Comparison of ENCODE assay signal across 8 cellular contexts in genomic region chr4:24473309-24473721, GRCh38.
DNase-seq lines count a peak whose midpoint lies in the region; ATAC-seq, FAIRE-seq and TF ChIP-seq lines count a peak whose summit lies in the region.

No MANE protein-coding gene starts in this region.

- no peak for FAIRE-seq in K562 (lab: Jason Lieb, UNC)

- POLR2A ChIA-PET in K562 (lab: Yijun Ruan, JAX) = interaction anchor here (0.7 kb wide), 1 partner anchor 221 kb away, joined by 4 read pairs; no protein-coding TSS in a partner anchor

- H2AFZ ChIP-seq in K562 (ENCODE audit: low read depth, low read length) (no peak overlapping the region), smooth muscle cell (ENCODE audit: low read depth) (peak overlapping the region; percentile 85)

- BruUV-seq in K562 (replicated peaks; lab: Mats Ljungman, UMichigan) = no TSS peak

- H3K27me3 ChIP-seq in K562 (ENCODE audit: control insufficient read depth in 2 of 2, insufficient read depth in 2 of 2, low read length in 2 of 2) (peaks cover 2 to 36% of the 10 kb centered on the region in 2 experiments; a peak in 2 of 5 replicates), smooth muscle cell (ENCODE audit: low read depth) (peaks cover 30% of the 10 kb centered on the region)

- DNase-seq in activated CD8-positive, alpha-beta memory T cell treated with anti-CD3 and anti-CD28 coated beads, Interleukin-2, amount 10 ng/mL, durations not matched to agents 7 days and 5 days = no peak
- DNase-seq in activated CD8-positive, alpha-beta memory T cell treated with anti-CD3 and anti-CD28 coated beads, Interleukin-2, amount 50 U/mL, for 48 hours = no peak
- DNase-seq in NCI-H345 treated with DMSO at 0.1 percent for 48 hours (lab: John Stamatoyannopoulos, UW; ENCODE audit: unreplicated experiment) = peak; percentile 24
- peak in 2 of 4 experiments; percentile 20 to 25 for DNase-seq in K562 (ENCODE audit: extremely low read depth in 1 of 4, low spot score in 3 of 4)
- peak; percentile 35 for DNase-seq in iPS-NIHi7 (ENCODE audit: extremely low spot score)
- no peak for DNase-seq in smooth muscle cell (lab: John Stamatoyannopoulos, UW; ENCODE audit: unreplicated experiment)
- no peak for DNase-seq in stimulated activated CD4-positive, alpha-beta T cell treated with anti-CD3 and anti-CD28 coated beads, Interleukin-1b, Interleukin-23, amount 100 ng/mL, for 48 hours

- peaks cover 82% of the 10 kb centered on the region for H3K27me3 Mint-ChIP-seq in activated CD8-positive, alpha-beta memory T cell treated with anti-CD3 and anti-CD28 coated beads, Interleukin-2, amount 10 ng/mL, durations not matched to agents 7 days and 5 days

- peak overlapping the region; percentile 76 for H3K27ac Mint-ChIP-seq in activated CD8-positive, alpha-beta memory T cell treated with anti-CD3 and anti-CD28 coated beads, Interleukin-2, amount 10 ng/mL, durations not matched to agents 7 days and 5 days

- H3K4me2 ChIP-seq in K562 (ENCODE audit: insufficient read depth, low read length) = peak overlapping the region; percentile 58
- peak overlapping the region; percentile 85 for H3K4me2 ChIP-seq in smooth muscle cell

- no peak; a peak in 1 of 6 replicates for TF ChIP-seq CTCF in K562 (IDR thresholded peaks at IDR 0.05 in 2 of 3, conservative IDR thresholded peaks at IDR 0.05 in 1 of 3; ENCODE audit: insufficient read depth in 2 of 3, low read depth in 1 of 3, low read length in 3 of 3)
- TF ChIP-seq CTCF in smooth muscle cell (IDR thresholded peaks at IDR 0.05; ENCODE audit: borderline replicate concordance, insufficient read depth, poor library complexity, severe bottlenecking) = no peak

- H3K4me1 Mint-ChIP-seq in activated CD8-positive, alpha-beta memory T cell treated with anti-CD3 and anti-CD28 coated beads, Interleukin-2, amount 10 ng/mL, durations not matched to agents 7 days and 5 days = peaks cover 33% of the 10 kb centered on the region

- H3K27ac ChIP-seq in K562 (ENCODE audit: extremely low read depth, low read depth, low read length) (no peak overlapping the region), smooth muscle cell (ENCODE audit: low read depth) (peak overlapping the region; percentile 3)

- H3K36me3 ChIP-seq in K562 (ENCODE audit: control insufficient read depth, insufficient read depth, low read length) = no peaks in the 10 kb centered on the region
- no peaks in the 10 kb centered on the region for H3K36me3 ChIP-seq in smooth muscle cell (ENCODE audit: low read depth)

- ATAC-seq in activated CD8-positive, alpha-beta memory T cell treated with anti-CD3 and anti-CD28 coated beads, Interleukin-2, amount 10 ng/mL, durations not matched to agents 7 days and 5 days = no peak
- ATAC-seq in K562 (peak; percentile 33), HG02970 (IDR thresholded peaks at IDR 0.05; ENCODE audit: low FRiP score, unreplicated experiment) (no peak)

- TF ChIP-seq RAD21 in K562 (CRISPR knock-in tag; conservative IDR thresholded peaks at IDR 0.05 in 1 of 2, IDR thresholded peaks at IDR 0.05 in 1 of 2) = no peak

- H4K20me1 ChIP-seq in K562 (replicated peaks; ENCODE audit: control insufficient read depth, insufficient read depth, low read length) = no peaks in the 10 kb centered on the region
- no peaks in the 10 kb centered on the region for H4K20me1 ChIP-seq in smooth muscle cell (ENCODE audit: low read depth)

- H3K9me1 ChIP-seq in K562 (ENCODE audit: control insufficient read depth, insufficient read depth, low read length) = no peaks in the 10 kb centered on the region

- H3F3A ChIP-seq in smooth muscle cell (ENCODE audit: low read depth) = no peaks in the 10 kb centered on the region

- in situ Hi-C loops in K562 (cut with MboI) = no loop called here

- 0% methylated on average over 11 of the region's 13 CpGs for WGBS in K562 (ENCODE audit: insufficient coverage, low coverage, missing lambda C conversion rate)
- 3% methylated on average over 13 of the region's 13 CpGs for WGBS in smooth muscle cell (ENCODE audit: low lambda C conversion rate)

- peaks cover 0 to 18% of the 10 kb centered on the region in 2 experiments; a peak in 2 of 5 replicates for H3K4me1 ChIP-seq in K562 (replicated peaks in 1 of 2; ENCODE audit: control insufficient read depth in 2 of 2, insufficient read depth in 2 of 2, low read length in 2 of 2)
- H3K4me1 ChIP-seq in smooth muscle cell (ENCODE audit: low read depth) = peaks cover 13% of the 10 kb centered on the region

- no peaks in the 10 kb centered on the region for H3K9me3 Mint-ChIP-seq in activated CD8-positive, alpha-beta memory T cell treated with anti-CD3 and anti-CD28 coated beads, Interleukin-2, amount 10 ng/mL, durations not matched to agents 7 days and 5 days (ENCODE audit: low read depth)

- H3K4me3 Mint-ChIP-seq in activated CD8-positive, alpha-beta memory T cell treated with anti-CD3 and anti-CD28 coated beads, Interleukin-2, amount 10 ng/mL, durations not matched to agents 7 days and 5 days = peak overlapping the region; percentile 78

- H3K9me3 ChIP-seq in K562 (replicated peaks; ENCODE audit: control insufficient read depth, insufficient read depth, low read depth, low read length) = no peaks in the 10 kb centered on the region
- no peaks in the 10 kb centered on the region for H3K9me3 ChIP-seq in smooth muscle cell (replicated peaks; ENCODE audit: low read depth)

- CTCF ChIA-PET in activated CD8-positive, alpha-beta memory T cell treated with anti-CD3 and anti-CD28 coated beads, Interleukin-2, amount 10 ng/mL, durations not matched to agents 7 days and 5 days (lab: Charles Lee) = interaction anchor here (0.8 to 1.4 kb wide), 4 partner anchors 16 to 108 kb away, joined by 3 to 4 read pairs (median 3); no protein-coding TSS in a partner anchor
- CTCF ChIA-PET in K562 (lab: Yijun Ruan, JAX; ENCODE audit: low intra/inter-chr PET ratio) = no interaction called here

- peaks cover 2% of the 10 kb centered on the region for H3K36me3 Mint-ChIP-seq in activated CD8-positive, alpha-beta memory T cell treated with anti-CD3 and anti-CD28 coated beads, Interleukin-2, amount 10 ng/mL, durations not matched to agents 7 days and 5 days

- H3K4me3 ChIP-seq in K562 = peak overlapping the region; percentile 39
- peak overlapping the region; percentile 74 for H3K4me3 ChIP-seq in smooth muscle cell

- H3K79me2 ChIP-seq in K562 (ENCODE audit: control insufficient read depth, insufficient read depth, low read length) (no peaks in the 10 kb centered on the region), smooth muscle cell (ENCODE audit: low read depth) (no peaks in the 10 kb centered on the region)

- intact Hi-C loops in K562 (cut with micrococcal nuclease) = no loop called here

- no peak for TF ChIP-seq POLR2A in K562 (conservative IDR thresholded peaks at IDR 0.05)

- H3K9ac ChIP-seq in K562 (ENCODE audit: insufficient read depth in 1 of 2, low read depth in 2 of 2, low read length in 2 of 2) (0 out of 4 replicates have a peak overlapping the region, but pooled peaks of 1 of the 2 experiments have one; percentile 83), smooth muscle cell (ENCODE audit: low read depth) (no peak overlapping the region)

- no peak for TF ChIP-seq EP300 in K562 (IDR thresholded peaks at IDR 0.05; ENCODE audit: low read length)

TF ChIP-seq in K562, 482 proteins besides CTCF, POLR2A, EP300 and RAD21:
- TF ChIP-seq CREM (IDR thresholded peaks at IDR 0.05; ENCODE audit: low read depth) = no peak
- TF ChIP-seq ZSCAN29 (IDR thresholded peaks at IDR 0.05) = peak; percentile 76
- TF ChIP-seq BRCA1 (IDR thresholded peaks at IDR 0.05) = no peak
- TF ChIP-seq BRCA1 (CRISPR knock-in tag; IDR thresholded peaks at IDR 0.05) = no peak
- TF ChIP-seq ZEB2 (IDR thresholded peaks at IDR 0.05) = no peak
TF ChIP-seq in K562: peak in this region for 1.

Comparison
In these comparisons a context has a peak if more than half of its experiments do, and no peak if none do; other contexts are left out.
1. DNase-seq: peak in NCI-H345 treated with DMSO at 0.1 percent for 48 hours (single experiment) and iPS-NIHi7 (single experiment); none in activated CD8-positive, alpha-beta memory T cell treated with anti-CD3 and anti-CD28 coated beads, Interleukin-2, amount 10 ng/mL, durations not matched to agents 7 days and 5 days (single experiment), activated CD8-positive, alpha-beta memory T cell treated with anti-CD3 and anti-CD28 coated beads, Interleukin-2, amount 50 U/mL, for 48 hours (single experiment), smooth muscle cell (single experiment) and stimulated activated CD4-positive, alpha-beta T cell treated with anti-CD3 and anti-CD28 coated beads, Interleukin-1b, Interleukin-23, amount 100 ng/mL, for 48 hours (single experiment).